Comparison of ENCODE assay signal across 22 cellular contexts in the genomic region with DNA sequence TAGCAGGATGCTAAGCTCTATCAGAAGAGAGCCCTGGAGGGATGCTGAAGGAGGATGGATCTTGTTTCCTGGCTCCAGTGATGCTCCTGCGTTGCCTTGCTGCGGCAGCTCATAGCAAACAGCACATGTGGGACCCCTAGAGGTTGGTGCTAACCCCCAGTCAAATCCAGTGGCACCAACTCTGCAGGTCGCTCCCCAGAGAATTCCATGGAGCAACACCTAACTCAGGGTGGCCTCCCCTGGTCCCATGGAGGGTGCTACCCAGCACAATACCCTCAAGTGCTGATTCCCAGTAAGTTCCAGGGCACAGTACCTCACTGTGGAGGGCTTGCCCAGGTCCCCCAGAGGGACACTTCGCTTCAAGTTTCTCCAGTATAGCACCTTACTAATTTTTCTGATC.
DNase-seq lines count a peak whose midpoint lies in the region; ATAC-seq, FAIRE-seq and TF ChIP-seq lines count a peak whose summit lies in the region.
"Had no signal": no experiment of that assay in that cellular context is flagged by ENCODE, and none has a peak within 500 bp of the region (broad histone marks: within the 10 kb centered on the region; RNA-seq: fewer than 3 reads in every experiment).

No MANE protein-coding gene starts in this region.

- H3K79me1 ChIP-seq in IMR-90 (ENCODE audit: low read depth in 1 of 2, low read length in 2 of 2): no peaks in the 10 kb centered on the region

- in situ Hi-C loops in IMR-90 (cut with MboI; ENCODE audit: low sequenced_read_pairs): loop anchor here (10.0 kb wide), 4 partner anchors 117 to 547 kb away; a partner anchor contains a TSS

- WGBS in IMR-90 (ENCODE audit: extremely low coverage in 2 of 2, insufficient read length in 1 of 2), 2 experiments: no CpG with 5 or more reads among the region's 4 CpGs

- no peak overlapping the region for H4K91ac ChIP-seq in IMR-90 (ENCODE audit: insufficient read depth, low read depth, low read length)

- no TSS peak for BruUV-seq in IMR-90 (replicated peaks; lab: Mats Ljungman, UMichigan)

- POLR2A ChIA-PET in IMR-90 (lab: Charles Lee; ENCODE audit: unreplicated experiment): no interaction called here

- H4K5ac ChIP-seq in IMR-90 (ENCODE audit: low read depth, low read length): no peak overlapping the region

- H3K14ac ChIP-seq in IMR-90 (replicated peaks; ENCODE audit: low read depth, low read length): no peak overlapping the region

- H3K4me1 ChIP-seq in IMR-90 (ENCODE audit: control insufficient read depth, insufficient read depth, low read length): no peaks in the 10 kb centered on the region

- no peak overlapping the region for H2AFZ ChIP-seq in IMR-90 (replicated peaks; ENCODE audit: low read length, poor library complexity)

- no peak for TF ChIP-seq RAD21 in IMR-90 (IDR thresholded peaks at IDR 0.05; ENCODE audit: low read length)

- H3K9ac ChIP-seq in IMR-90 (ENCODE audit: low read depth, low read length): no peak overlapping the region

- H3K27ac ChIP-seq in IMR-90 (ENCODE audit: insufficient read depth, low read length): no peak overlapping the region

- no peak overlapping the region for H3K56ac ChIP-seq in IMR-90 (ENCODE audit: extremely low read depth, insufficient read depth, low read length)

- no peak overlapping the region for H2AK5ac ChIP-seq in IMR-90 (ENCODE audit: low read depth, low read length)

- no peak for TF ChIP-seq POLR2A in IMR-90 (IDR thresholded peaks at IDR 0.05; ENCODE audit: low read depth, low read length)

- H2BK20ac ChIP-seq in IMR-90 (ENCODE audit: low read depth, low read length): no peak overlapping the region

- CTCF ChIA-PET in IMR-90 (lab: Yijun Ruan, JAX): interaction anchor here (1.9 kb wide), 1 partner anchor 116 kb away, joined by 7 read pairs; no protein-coding TSS in a partner anchor

- H3K4me2 ChIP-seq in IMR-90 (ENCODE audit: low read depth, low read length): no peak overlapping the region

- peak overlapping the region; percentile 31 for H2AK9ac ChIP-seq in IMR-90 (replicated peaks; ENCODE audit: low read depth, low read length, poor library complexity)

- no peak overlapping the region for H2BK5ac ChIP-seq in IMR-90 (ENCODE audit: low read depth, low read length, poor library complexity, severe bottlenecking)

- no peak overlapping the region for H2BK120ac ChIP-seq in IMR-90 (ENCODE audit: low read depth, low read length)

- ATAC-seq in IMR-90 (ENCODE audit: low read depth): no peak
- peak; percentile 17 for ATAC-seq in left ventricle myocardium superior
- ATAC-seq in stimulated activated effector memory CD8-positive, alpha-beta T cell treated with anti-CD3 and anti-CD28 coated beads, Interleukin-12 subunit alpha, Interleukin-12 subunit beta, amount 100 ng/mL, for 72 hours: peak; percentile 46
- ATAC-seq in left lobe of liver: no peak
- ATAC-seq: PC-3 had no signal

- H3K36me3 Mint-ChIP-seq in stimulated activated effector memory CD8-positive, alpha-beta T cell treated with anti-CD3 and anti-CD28 coated beads, Interleukin-12 subunit alpha, Interleukin-12 subunit beta, amount 100 ng/mL, for 72 hours: no peaks in the 10 kb centered on the region

- no peak overlapping the region for H4K8ac ChIP-seq in IMR-90 (ENCODE audit: low read depth in 2 of 2, low read length in 2 of 2)

- no peak overlapping the region for H3K4ac ChIP-seq in IMR-90 (ENCODE audit: low read depth, low read length)

- H3K27me3 ChIP-seq in H7 (ENCODE audit: control insufficient read depth, insufficient read depth, low read length) (no peaks in the 10 kb centered on the region), IMR-90 (ENCODE audit: control insufficient read depth, insufficient read depth, low read length) (no peaks in the 10 kb centered on the region)
- H3K27me3 ChIP-seq: MG63 had no signal

- H3K4me3 ChIP-seq in H7 (ENCODE audit: insufficient read depth, low read depth, low read length): no peak overlapping the region
- no peak overlapping the region for H3K4me3 ChIP-seq in IMR-90 (ENCODE audit: insufficient read depth, low read depth, low read length)
- H3K4me3 ChIP-seq: MG63 had no signal

- TF ChIP-seq CTCF in IMR-90 (conservative IDR thresholded peaks at IDR 0.05; ENCODE audit: low read depth, low read length): no peak
- TF ChIP-seq CTCF in D721Med (IDR thresholded peaks at IDR 0.05; ENCODE audit: insufficient read depth, missing control alignments): no peak

- peaks cover 9% of the 10 kb centered on the region for H3K9me3 Mint-ChIP-seq in stimulated activated effector memory CD8-positive, alpha-beta T cell treated with anti-CD3 and anti-CD28 coated beads, Interleukin-12 subunit alpha, Interleukin-12 subunit beta, amount 100 ng/mL, for 72 hours

- H3K36me3 ChIP-seq in H7 (replicated peaks; ENCODE audit: control insufficient read depth, insufficient read depth, low read length) (no peaks in the 10 kb centered on the region), IMR-90 (ENCODE audit: control insufficient read depth, insufficient read depth, low read length) (no peaks in the 10 kb centered on the region)
- H3K36me3 ChIP-seq: MG63 had no signal

- no peaks in the 10 kb centered on the region for H4K20me1 ChIP-seq in IMR-90 (ENCODE audit: insufficient read depth, low read length)

- no peak overlapping the region for H3K23ac ChIP-seq in IMR-90 (ENCODE audit: low read depth, low read length)

- no peak overlapping the region for H2BK15ac ChIP-seq in IMR-90 (ENCODE audit: low read depth, low read length)

- no peaks in the 10 kb centered on the region for H3K9me3 ChIP-seq in IMR-90 (ENCODE audit: control insufficient read depth, insufficient read depth, low read length)

- H3K4me3 Mint-ChIP-seq in stimulated activated effector memory CD8-positive, alpha-beta T cell treated with anti-CD3 and anti-CD28 coated beads, Interleukin-12 subunit alpha, Interleukin-12 subunit beta, amount 100 ng/mL, for 72 hours: no peak overlapping the region
- H3K4me3 Mint-ChIP-seq: CD4-positive, alpha-beta memory T cell had no signal

- H3K27ac Mint-ChIP-seq in stimulated activated effector memory CD8-positive, alpha-beta T cell treated with anti-CD3 and anti-CD28 coated beads, Interleukin-12 subunit alpha, Interleukin-12 subunit beta, amount 100 ng/mL, for 72 hours: no peak overlapping the region
- H3K27ac Mint-ChIP-seq: CD4-positive, alpha-beta memory T cell had no signal

- intact Hi-C loops in IMR-90 (cut with micrococcal nuclease): no loop called here
- intact Hi-C loops in left ventricle myocardium superior (cut with micrococcal nuclease): loop anchor here (10.0 kb wide), 1 partner anchor 117 kb away; no protein-coding TSS in a partner anchor

- FAIRE-seq in D721Med (lab: Jason Lieb, UNC): no peak
- FAIRE-seq: G401.6, HTR-8/SVneo had no signal

- H3K4me1 Mint-ChIP-seq in stimulated activated effector memory CD8-positive, alpha-beta T cell treated with anti-CD3 and anti-CD28 coated beads, Interleukin-12 subunit alpha, Interleukin-12 subunit beta, amount 100 ng/mL, for 72 hours: no peaks in the 10 kb centered on the region
- H3K4me1 Mint-ChIP-seq: CD4-positive, alpha-beta memory T cell had no signal

- dilution Hi-C loops in IMR-90 (cut with HindIII; ENCODE audit: low sequenced_read_pairs, unreplicated experiment): no loop called here

- H3K18ac ChIP-seq in IMR-90 (ENCODE audit: low read depth, low read length): no peak overlapping the region

- no peaks in the 10 kb centered on the region for H3K9me1 ChIP-seq in IMR-90 (ENCODE audit: insufficient read depth, low read length)

- peak; percentile 5 for DNase-seq in H7
- DNase-seq in IMR-90: no peak
- no peak for DNase-seq in left ventricle myocardium superior
- no peak for DNase-seq in stimulated activated effector memory CD8-positive, alpha-beta T cell treated with anti-CD3 and anti-CD28 coated beads, Interleukin-12 subunit alpha, Interleukin-12 subunit beta, amount 100 ng/mL, for 72 hours (ENCODE audit: low spot score in 2 of 2)
- DNase-seq in HUDEP-2 (lab: John Stamatoyannopoulos, UW; ENCODE audit: unreplicated experiment in 76 of 76): no peak
- no peak for DNase-seq in left lobe of liver (ENCODE audit: low spot score)
- DNase-seq in D721Med (ENCODE audit: insufficient read length, low spot score): no peak
- DNase-seq: C1 segment of cervical spinal cord; CD4-positive, alpha-beta memory T cell; COR-L47; KG1; MG63; NCI-H1105 treated with DMSO at 0.1 percent for 48 hours; NCI-H146; NCI-H2029; NCI-H526; NCI-H82; NK-92 treated with Interleukin-12 subunit alpha and Interleukin-12 subunit beta, amount 100 ng/mL, for 24 hours; SHP77 had no signal

TF ChIP-seq in IMR-90, 13 proteins besides CTCF, POLR2A, EP300 and RAD21:
- no peak for TF ChIP-seq NFE2L2 (IDR thresholded peaks at IDR 0.05; ENCODE audit: low read depth, low read length)

Comparison
In these comparisons a context has a peak if more than half of its experiments do, and no peak if none do; other contexts are left out.
1. ATAC-seq: peak in left ventricle myocardium superior (single experiment) and stimulated activated effector memory CD8-positive, alpha-beta T cell treated with anti-CD3 and anti-CD28 coated beads, Interleukin-12 subunit alpha, Interleukin-12 subunit beta, amount 100 ng/mL, for 72 hours (single experiment); none in IMR-90 (single experiment) and left lobe of liver (single experiment).